In the genomic region with DNA sequence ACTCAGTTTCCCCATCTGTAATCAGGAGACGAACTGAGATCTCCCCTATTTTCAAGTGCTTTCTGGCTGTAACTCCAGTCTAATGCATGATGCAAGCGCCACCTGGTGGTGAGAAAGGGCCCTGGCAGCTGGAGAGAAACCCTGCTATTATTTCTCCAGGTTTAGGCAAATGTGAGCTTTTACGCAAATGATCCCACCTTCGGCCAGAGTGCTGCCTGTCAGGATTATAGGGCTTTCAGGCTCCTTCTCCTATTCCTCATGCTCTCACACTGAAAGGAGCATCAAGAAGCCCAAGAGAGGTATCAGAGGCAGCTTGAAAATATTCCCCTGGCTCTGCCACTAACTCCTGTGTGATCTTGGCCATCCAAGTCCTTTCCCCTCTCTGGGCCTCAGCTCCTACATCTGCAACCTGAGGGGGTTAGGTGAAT, we compare ENCODE assay signal across 8 cellular contexts.
A peak's percentile ranks its signal among the peaks of the same experiment; 100 is the strongest.
DNase-seq lines count a peak whose midpoint lies in the region; ATAC-seq, FAIRE-seq and TF ChIP-seq lines count a peak whose summit lies in the region.

No MANE protein-coding gene starts in this region.

- no peaks in the 10 kb centered on the region for H3K36me3 ChIP-seq in SK-N-SH (replicated peaks in 1 of 2; ENCODE audit: control insufficient read depth in 1 of 2, insufficient read depth in 2 of 2, low read length in 1 of 2)
- no peaks in the 10 kb centered on the region for H3K36me3 ChIP-seq in prostate gland

- POLR2A ChIA-PET in SK-N-SH (lab: Yijun Ruan, JAX), result no interaction called here

- H3K27me3 ChIP-seq in SK-N-SH (ENCODE audit: insufficient read depth) (0 out of 2 replicates have a peak, but pooled peaks cover 5% of the 10 kb centered on the region), prostate gland (replicated peaks; ENCODE audit: insufficient read depth) (no peaks in the 10 kb centered on the region)

- H3K4me3 Mint-ChIP-seq in activated naive CD8-positive, alpha-beta T cell treated with anti-CD3 and anti-CD28 coated beads for 36 hours, result no peak overlapping the region

- TF ChIP-seq EP300 in SK-N-SH (IDR thresholded peaks at IDR 0.05; ENCODE audit: borderline replicate concordance in 1 of 2, low read depth in 1 of 2, low read length in 1 of 2), result no peak

- intact Hi-C loops in Right ventricle myocardium superior (cut with DNase I) (loop anchor here (1.0 to 5.0 kb wide), 2 partner anchors 156 to 272 kb away; no protein-coding TSS in a partner anchor), prostate gland (cut with DNase I) (loop anchor here (1.0 to 10.0 kb wide), 2 partner anchors 156 to 270 kb away; no protein-coding TSS in a partner anchor)

- CTCF ChIA-PET in SK-N-SH (lab: Yijun Ruan, JAX), result interaction anchor here (0.6 to 22.9 kb wide), 85 partner anchors 8 to 669 kb away, joined by 3 to 629 read pairs (median 5); a partner anchor contains a TSS

- H3K9me3 ChIP-seq in SK-N-SH (no peaks in the 10 kb centered on the region), prostate gland (no peaks in the 10 kb centered on the region)

- no peak overlapping the region for H3K27ac Mint-ChIP-seq in activated naive CD8-positive, alpha-beta T cell treated with anti-CD3 and anti-CD28 coated beads for 36 hours

- H3K9ac ChIP-seq in SK-N-SH, result no peak overlapping the region

- DNase-seq in DMS79 (lab: John Stamatoyannopoulos, UW), result peak; percentile 2
- peak; percentile 67 to 86 for DNase-seq in Kasumi-1 (lab: John Stamatoyannopoulos, UW)
- DNase-seq in SK-N-SH, result peak; percentile 77
- peak; percentile 51 for DNase-seq in activated naive CD8-positive, alpha-beta T cell treated with anti-CD3 and anti-CD28 coated beads for 36 hours
- DNase-seq in Right ventricle myocardium superior, result peak; percentile 84
- peak; percentile 65 for DNase-seq in prostate gland (ENCODE audit: low spot score)
- peak; percentile 71 for DNase-seq in urothelium cell line (ENCODE audit: low spot score)

- no peaks in the 10 kb centered on the region for H3K4me1 Mint-ChIP-seq in activated naive CD8-positive, alpha-beta T cell treated with anti-CD3 and anti-CD28 coated beads for 36 hours

- no peaks in the 10 kb centered on the region for H3K36me3 Mint-ChIP-seq in activated naive CD8-positive, alpha-beta T cell treated with anti-CD3 and anti-CD28 coated beads for 36 hours

- ATAC-seq in Right ventricle myocardium superior (ENCODE audit: poor library complexity), result peak; percentile 78
- ATAC-seq in GM21737 (IDR thresholded peaks at IDR 0.05; ENCODE audit: unreplicated experiment), result no peak

- peak; percentile 94 for TF ChIP-seq RAD21 in SK-N-SH (IDR thresholded peaks at IDR 0.05; ENCODE audit: low read length)

- H3K27ac ChIP-seq in SK-N-SH (ENCODE audit: low read depth in 2 of 2, low read length in 1 of 2), result no peak overlapping the region
- no peak overlapping the region for H3K27ac ChIP-seq in prostate gland

- H3F3A ChIP-seq in SK-N-SH (replicated peaks; ENCODE audit: insufficient read depth), result no peaks in the 10 kb centered on the region

- H3K4me1 ChIP-seq in SK-N-SH (ENCODE audit: control insufficient read depth in 1 of 2, insufficient read depth in 2 of 2, low read depth in 1 of 2, low read length in 1 of 2), result no peaks in the 10 kb centered on the region
- H3K4me1 ChIP-seq in prostate gland (replicated peaks), result no peaks in the 10 kb centered on the region

- peaks cover 10% of the 10 kb centered on the region for H3K27me3 Mint-ChIP-seq in activated naive CD8-positive, alpha-beta T cell treated with anti-CD3 and anti-CD28 coated beads for 36 hours

- no peaks in the 10 kb centered on the region for H3K9me3 Mint-ChIP-seq in activated naive CD8-positive, alpha-beta T cell treated with anti-CD3 and anti-CD28 coated beads for 36 hours

- H3K9me2 ChIP-seq in SK-N-SH, result no peaks in the 10 kb centered on the region

- H4K20me1 ChIP-seq in SK-N-SH (ENCODE audit: insufficient read depth), result no peaks in the 10 kb centered on the region

- H3K4me3 ChIP-seq in SK-N-SH (ENCODE audit: low read depth in 2 of 2, low read length in 1 of 2) (peak overlapping the region in 1 of 2 experiments; percentile 12; a peak in 1 of 4 replicates), prostate gland (no peak overlapping the region)

- no peak overlapping the region for H3K4me2 ChIP-seq in SK-N-SH

- no peak for TF ChIP-seq POLR2A in prostate gland (IDR thresholded peaks at IDR 0.05)

- TF ChIP-seq CTCF in SK-N-SH (IDR thresholded peaks at IDR 0.05) (peak; percentile 98), prostate gland (IDR thresholded peaks at IDR 0.05) (peak; percentile 92 to 99 (median 94))

- no peak overlapping the region for H2AFZ ChIP-seq in SK-N-SH (ENCODE audit: low read depth)

- H3K79me2 ChIP-seq in SK-N-SH (ENCODE audit: insufficient read depth), result no peaks in the 10 kb centered on the region

- no peak for FAIRE-seq in urothelium cell line (lab: Jason Lieb, UNC)

- 14% methylated on average over 4 of the region's 4 CpGs for WGBS in SK-N-SH (ENCODE audit: low lambda C conversion rate)
- 2% methylated on average over 4 of the region's 4 CpGs for WGBS in prostate gland

TF ChIP-seq in SK-N-SH, 30 proteins besides CTCF, POLR2A, EP300 and RAD21:
- TF ChIP-seq, protein P1, sequence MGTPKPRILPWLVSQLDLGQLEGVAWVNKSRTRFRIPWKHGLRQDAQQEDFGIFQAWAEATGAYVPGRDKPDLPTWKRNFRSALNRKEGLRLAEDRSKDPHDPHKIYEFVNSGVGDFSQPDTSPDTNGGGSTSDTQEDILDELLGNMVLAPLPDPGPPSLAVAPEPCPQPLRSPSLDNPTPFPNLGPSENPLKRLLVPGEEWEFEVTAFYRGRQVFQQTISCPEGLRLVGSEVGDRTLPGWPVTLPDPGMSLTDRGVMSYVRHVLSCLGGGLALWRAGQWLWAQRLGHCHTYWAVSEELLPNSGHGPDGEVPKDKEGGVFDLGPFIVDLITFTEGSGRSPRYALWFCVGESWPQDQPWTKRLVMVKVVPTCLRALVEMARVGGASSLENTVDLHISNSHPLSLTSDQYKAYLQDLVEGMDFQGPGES (IDR thresholded peaks at IDR 0.05; ENCODE audit: low read depth, low read length), result no peak
- TF ChIP-seq NRF1 (IDR thresholded peaks at IDR 0.05; ENCODE audit: low read depth, low read length), result peak; percentile 19; the same call in 1 of the 2 replicates
- TF ChIP-seq SMC3 (IDR thresholded peaks at IDR 0.05; ENCODE audit: low read depth, low read length), result peak; percentile 96
- peak; percentile 19 for TF ChIP-seq CHD2 (IDR thresholded peaks at IDR 0.05; ENCODE audit: low read length, partially characterized antibody)

Comparison
In these comparisons a context has a peak if more than half of its experiments do, and no peak if none do; other contexts are left out.
1. DNase-seq: peak in every context shown above with its lines; median percentile 84 in Right ventricle myocardium superior; 77 in SK-N-SH; 76 in Kasumi-1; 71 in urothelium cell line; 65 in prostate gland; 51 in activated naive CD8-positive, alpha-beta T cell treated with anti-CD3 and anti-CD28 coated beads for 36 hours; 2 in DMS79.